22 cellular contexts compared by ENCODE assay signal in the genomic region with DNA sequence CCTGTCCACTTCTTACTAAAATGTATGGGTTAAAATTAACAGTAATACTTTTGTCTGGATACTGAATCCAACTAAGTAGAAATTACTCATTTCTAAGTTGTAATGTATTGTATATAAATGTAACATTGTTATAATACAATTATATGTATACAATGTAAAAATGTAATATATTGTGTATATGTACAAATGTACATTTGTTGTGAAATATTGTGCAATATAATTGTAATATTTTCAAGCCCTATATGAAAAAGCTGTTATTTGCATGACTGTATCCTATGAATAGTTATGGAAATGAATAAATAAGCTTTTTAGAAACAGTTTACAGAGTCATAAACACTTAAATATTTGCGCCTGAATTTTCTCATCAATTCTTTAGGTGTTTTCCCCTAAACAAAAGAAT. TPM values are rescaled to one million over a fixed set of nuclear protein-coding genes. Genes with fewer than 3 reads are reported as not detected.
DNase-seq lines count a peak whose midpoint lies in the region; ATAC-seq, FAIRE-seq and TF ChIP-seq lines count a peak whose summit lies in the region.
"Had no signal": no experiment of that assay in that cellular context is flagged by ENCODE, and none has a peak within 500 bp of the region (broad histone marks: within the 10 kb centered on the region; RNA-seq: fewer than 3 reads in every experiment).

No MANE protein-coding gene starts in this region.

- H3K9me3 ChIP-seq in HepG2 (ENCODE audit: low read length): no peaks in the 10 kb centered on the region
- no peaks in the 10 kb centered on the region for H3K9me3 ChIP-seq in right lobe of liver
- H3K9me3 ChIP-seq in right atrium auricular region: no peaks in the 10 kb centered on the region
- H3K9me3 ChIP-seq: BE2C, BLaER1 had no signal

- H3K27me3 ChIP-seq in HepG2 (ENCODE audit: control insufficient read depth in 1 of 2, insufficient read depth in 2 of 2, low read length in 2 of 2): no peaks in the 10 kb centered on the region
- H3K27me3 ChIP-seq in right lobe of liver: no peaks in the 10 kb centered on the region
- H3K27me3 ChIP-seq in right atrium auricular region: no peaks in the 10 kb centered on the region
- H3K27me3 ChIP-seq: BE2C, BLaER1 had no signal

- TF ChIP-seq RAD21 in HepG2 (CRISPR knock-in tag; IDR thresholded peaks at IDR 0.05): no peak

- TF ChIP-seq CTCF in HepG2 (CRISPR knock-in tag; IDR thresholded peaks at IDR 0.05) (no peak), right lobe of liver (IDR thresholded peaks at IDR 0.05) (no peak), right atrium auricular region (IDR thresholded peaks at IDR 0.05) (no peak)

- H3K36me3 ChIP-seq in HepG2 (replicated peaks in 1 of 2; ENCODE audit: control insufficient read depth in 1 of 2, insufficient read depth in 2 of 2, low read length in 2 of 2) (no peaks in the 10 kb centered on the region), right lobe of liver (no peaks in the 10 kb centered on the region), right atrium auricular region (no peaks in the 10 kb centered on the region)
- H3K36me3 ChIP-seq: BE2C, BLaER1 had no signal

- 40% methylated on average over 1 of the region's 1 CpG for WGBS in HepG2 (ENCODE audit: low lambda C conversion rate)
- WGBS in right lobe of liver (ENCODE audit: insufficient coverage, low coverage, low lambda C conversion rate, missing lambda C conversion rate): 85% methylated on average over 1 of the region's 1 CpG

- in situ Hi-C loops in HepG2 (cut with HindIII; ENCODE audit: extremely low pct_ligation_motif_present, low pct_unique_long_range_greater_than_20kb): no loop called here

- no peaks in the 10 kb centered on the region for H4K20me1 ChIP-seq in HepG2 (ENCODE audit: insufficient read depth, low read length)
- H4K20me1 ChIP-seq: BLaER1 had no signal

- no peaks in the 10 kb centered on the region for H3K4me1 ChIP-seq in HepG2 (ENCODE audit: insufficient read depth, low read length)
- no peaks in the 10 kb centered on the region for H3K4me1 ChIP-seq in right lobe of liver
- H3K4me1 ChIP-seq in right atrium auricular region: no peaks in the 10 kb centered on the region
- H3K4me1 ChIP-seq: BLaER1 had no signal

- CTCF ChIA-PET in HepG2 (lab: Yijun Ruan, JAX; ENCODE audit: low intra/inter-chr PET ratio, low total read pairs): no interaction called here

- no peaks in the 10 kb centered on the region for H3K79me2 ChIP-seq in HepG2 (ENCODE audit: insufficient read depth, low read length)

- FAIRE-seq in HepG2 (lab: Jason Lieb, UNC) (no peak), RCC 7860 (lab: Jason Lieb, UNC) (peak; percentile 23)
- FAIRE-seq: GM12878, GM12892, GM18507 had no signal

- intact Hi-C loops in HepG2 (cut with micrococcal nuclease; ENCODE audit: unreplicated experiment) (no loop called here), right lobe of liver (cut with DNase I) (no loop called here), cardiac septum (cut with DNase I) (no loop called here)

- BruUV-seq in HepG2 (replicated peaks; lab: Mats Ljungman, UMichigan): no TSS peak

- no peak overlapping the region for H3K4me3 ChIP-seq in HepG2 (replicated peaks in 1 of 3; ENCODE audit: insufficient read depth in 1 of 3, low read depth in 2 of 3, low read length in 3 of 3)
- H3K4me3 ChIP-seq in right lobe of liver: no peak overlapping the region
- no peak overlapping the region for H3K4me3 ChIP-seq in right atrium auricular region
- H3K4me3 ChIP-seq: BLaER1, GM12878 had no signal

- TF ChIP-seq EP300 in HepG2 (IDR thresholded peaks at IDR 0.05; ENCODE audit: low read depth in 2 of 2, low read length in 2 of 2): no peak
- no peak for TF ChIP-seq EP300 in HepG2 (CRISPR knock-in tag; IDR thresholded peaks at IDR 0.05; ENCODE audit: borderline replicate concordance)

- ATAC-seq in HepG2: no peak
- no peak for ATAC-seq in right lobe of liver
- ATAC-seq: GM12878 had no signal

- POLR2A ChIA-PET in HepG2 (lab: Yijun Ruan, JAX): no interaction called here

- TF ChIP-seq POLR2A in HepG2 (IDR thresholded peaks at IDR 0.05; ENCODE audit: insufficient read depth in 1 of 2, low read depth in 2 of 2, low read length in 2 of 2): no peak
- TF ChIP-seq POLR2A in right lobe of liver (IDR thresholded peaks at IDR 0.05): no peak

- no peak overlapping the region for H2AFZ ChIP-seq in HepG2 (ENCODE audit: low read length)

- DNase-seq in HepG2 (ENCODE audit: low spot score) (no peak), right lobe of liver (no peak), RCC 7860 (ENCODE audit: low spot score) (no peak), cardiac septum (ENCODE audit: low spot score) (no peak), right atrium auricular region (ENCODE audit: low spot score) (no peak)
- DNase-seq: ACHN; BE2C; C1 segment of cervical spinal cord; CD4-positive, alpha-beta memory T cell; CD4-positive, CD25-positive, alpha-beta regulatory T cell; CD8-positive, alpha-beta memory T cell; COR-L47; DMS 273 treated with DMSO at 0.1 percent for 48 hours; DMS153; DMS53; DMS79 treated with DMSO at 0.1 percent for 48 hours; GDM1 had no signal

- H3K9ac ChIP-seq in HepG2 (ENCODE audit: insufficient read depth, low read depth, low read length): no peak overlapping the region
- H3K9ac ChIP-seq: BLaER1 had no signal

- no peak overlapping the region for H3K4me2 ChIP-seq in HepG2 (ENCODE audit: low read depth, low read length)
- H3K4me2 ChIP-seq: BLaER1 had no signal

- H3K27ac ChIP-seq in HepG2 (ENCODE audit: extremely low read length, insufficient read depth, low read length): no peak overlapping the region
- no peak overlapping the region for H3K27ac ChIP-seq in right lobe of liver
- H3K27ac ChIP-seq in right atrium auricular region: no peak overlapping the region
- H3K27ac ChIP-seq: 22Rv1, BLaER1 had no signal

TF ChIP-seq in HepG2, 621 proteins besides CTCF, POLR2A, EP300 and RAD21:
- no peak for TF ChIP-seq ZNF713 (CRISPR knock-in tag; IDR thresholded peaks at IDR 0.05)
- no peak for TF ChIP-seq HMGA1 (CRISPR knock-in tag; conservative IDR thresholded peaks at IDR 0.05)
- peak; percentile 54; the same call in 1 of the 2 replicates for TF ChIP-seq CEBPB (IDR thresholded peaks at IDR 0.05; ENCODE audit: borderline replicate concordance, low read depth, low read length)
- TF ChIP-seq BRCA1 (CRISPR knock-in tag; IDR thresholded peaks at IDR 0.05): no peak

RNA-seq across cellular contexts. Expression of gene UMAD1, which starts 20.3 kb away (rescaled TPM):
- total RNA-seq in HepG2 (2016; rRNA removed; fragmentation: Illumina TruSeq; extraction: Trizol) (17.6 and 26.4 TPM in 2 replicates), right lobe of liver (10 to 100 TPM in 2 of 6 experiments, 1 to 10 TPM in 4; 7.6 to 15.3 (median 9.5) TPM), cardiac septum (16.3 TPM), right atrium auricular region (10 to 100 TPM in 1 of 2 donors, 1 to 10 TPM in 1; 9.2 to 17.7 TPM)
- 5.1 and 7.4 TPM in 2 replicates for total RNA-seq in HepG2 (2016; cell fraction: cytosol; rRNA removed; fragmentation: Illumina TruSeq; extraction: Trizol; ENCODE audit: low read depth)
- 15.5 and 22.3 TPM in 2 replicates for total RNA-seq in HepG2 (2016; cell fraction: insoluble cytoplasmic fraction; rRNA removed; fragmentation: Illumina TruSeq; extraction: Trizol)
- 8.8 and 10.3 TPM in 2 replicates for total RNA-seq in HepG2 (2016; cell fraction: membrane; rRNA removed; fragmentation: Illumina TruSeq; extraction: Trizol)
- 16.7 and 18.7 TPM in 2 replicates for total RNA-seq in HepG2 (2016; cell fraction: nucleus; rRNA removed; fragmentation: Illumina TruSeq; extraction: Trizol)
- 12.4 and 16.8 TPM in 2 replicates for polyA plus RNA-seq in HepG2 (2011; rRNA removed)
- 10.1 and 13.1 TPM in 2 replicates for polyA plus RNA-seq in HepG2 (2011; cell fraction: cytosol; rRNA removed)
- polyA plus RNA-seq in HepG2 (2011; cell fraction: nucleus; rRNA removed): 7.0 and 8.0 TPM in 2 replicates
- 6.4 and 7.9 TPM in 2 replicates for polyA plus RNA-seq in HepG2 (2012)
- 2.4 and 2.5 TPM in 2 replicates for polyA plus RNA-seq in HepG2 (2016; cell fraction: cytosol; fragmentation: Illumina TruSeq; extraction: Trizol; ENCODE audit: low read depth)
- polyA plus RNA-seq in HepG2 (2016; cell fraction: insoluble cytoplasmic fraction; fragmentation: Illumina TruSeq; extraction: Trizol; ENCODE audit: low read depth): 29.3 and 34.5 TPM in 2 replicates
- 7.0 and 7.1 TPM in 2 replicates for polyA plus RNA-seq in HepG2 (2016; cell fraction: membrane; fragmentation: Illumina TruSeq; extraction: Trizol; ENCODE audit: low read depth)
- polyA plus RNA-seq in HepG2 (2016; cell fraction: nucleus; fragmentation: Illumina TruSeq; extraction: Trizol; ENCODE audit: insufficient read depth, low read depth): 10.9 and 12.8 TPM in 2 replicates
- 10.7 and 16.8 TPM in 2 replicates for polyA minus RNA-seq in HepG2 (2011; rRNA and poly(A)+ RNA removed; ENCODE audit: low replicate concordance)
- 4.9 and 8.4 TPM in 2 replicates for polyA minus RNA-seq in HepG2 (2011; cell fraction: cytosol; rRNA and poly(A)+ RNA removed)
- polyA minus RNA-seq in HepG2 (2011; cell fraction: nucleus; rRNA and poly(A)+ RNA removed): 12.9 and 15.6 TPM in 2 replicates

RNA-seq across cellular contexts. Expression of gene MIOS, which starts 53.5 kb away (rescaled TPM):
- total RNA-seq in HepG2 (2016; rRNA removed; fragmentation: Illumina TruSeq; extraction: Trizol): 33.5 and 36.2 TPM in 2 replicates
- total RNA-seq in HepG2 (2016; cell fraction: cytosol; rRNA removed; fragmentation: Illumina TruSeq; extraction: Trizol; ENCODE audit: low read depth): 11.4 and 12.2 TPM in 2 replicates
- total RNA-seq in HepG2 (2016; cell fraction: insoluble cytoplasmic fraction; rRNA removed; fragmentation: Illumina TruSeq; extraction: Trizol): 31.5 and 33.8 TPM in 2 replicates
- 18.8 and 19.9 TPM in 2 replicates for total RNA-seq in HepG2 (2016; cell fraction: membrane; rRNA removed; fragmentation: Illumina TruSeq; extraction: Trizol)
- total RNA-seq in HepG2 (2016; cell fraction: nucleus; rRNA removed; fragmentation: Illumina TruSeq; extraction: Trizol): 39.3 and 42.7 TPM in 2 replicates
- 11.8 and 15.2 TPM in 2 replicates for polyA plus RNA-seq in HepG2 (2011; rRNA removed)
- polyA plus RNA-seq in HepG2 (2011; cell fraction: cytosol; rRNA removed): 5.7 and 8.9 TPM in 2 replicates
- 8.6 and 10.4 TPM in 2 replicates for polyA plus RNA-seq in HepG2 (2011; cell fraction: nucleus; rRNA removed)
- 9.7 and 10.5 TPM in 2 replicates for polyA plus RNA-seq in HepG2 (2012)
- polyA plus RNA-seq in HepG2 (2016; cell fraction: cytosol; fragmentation: Illumina TruSeq; extraction: Trizol; ENCODE audit: low read depth): 6.4 and 7.1 TPM in 2 replicates
- polyA plus RNA-seq in HepG2 (2016; cell fraction: insoluble cytoplasmic fraction; fragmentation: Illumina TruSeq; extraction: Trizol; ENCODE audit: low read depth): 19.7 and 23.4 TPM in 2 replicates
- polyA plus RNA-seq in HepG2 (2016; cell fraction: membrane; fragmentation: Illumina TruSeq; extraction: Trizol; ENCODE audit: low read depth): 7.5 and 8.1 TPM in 2 replicates
- 24.2 and 27.0 TPM in 2 replicates for polyA plus RNA-seq in HepG2 (2016; cell fraction: nucleus; fragmentation: Illumina TruSeq; extraction: Trizol; ENCODE audit: insufficient read depth, low read depth)
- 8.8 and 16.3 TPM in 2 replicates for polyA minus RNA-seq in HepG2 (2011; rRNA and poly(A)+ RNA removed; ENCODE audit: low replicate concordance)
- polyA minus RNA-seq in HepG2 (2011; cell fraction: cytosol; rRNA and poly(A)+ RNA removed): 9.5 and 13.8 TPM in 2 replicates
- 78.3 and 78.4 TPM in 2 replicates for polyA minus RNA-seq in HepG2 (2011; cell fraction: nucleus; rRNA and poly(A)+ RNA removed)
- total RNA-seq in right lobe of liver: 10 to 100 TPM; 14.1 to 21.3 (median 18.6) TPM
- total RNA-seq in cardiac septum: 24.9 TPM
- total RNA-seq in right atrium auricular region: 10 to 100 TPM; 19.7 to 21.8 TPM
